ENCODE assay signal across 9 cellular contexts in the genomic region with DNA sequence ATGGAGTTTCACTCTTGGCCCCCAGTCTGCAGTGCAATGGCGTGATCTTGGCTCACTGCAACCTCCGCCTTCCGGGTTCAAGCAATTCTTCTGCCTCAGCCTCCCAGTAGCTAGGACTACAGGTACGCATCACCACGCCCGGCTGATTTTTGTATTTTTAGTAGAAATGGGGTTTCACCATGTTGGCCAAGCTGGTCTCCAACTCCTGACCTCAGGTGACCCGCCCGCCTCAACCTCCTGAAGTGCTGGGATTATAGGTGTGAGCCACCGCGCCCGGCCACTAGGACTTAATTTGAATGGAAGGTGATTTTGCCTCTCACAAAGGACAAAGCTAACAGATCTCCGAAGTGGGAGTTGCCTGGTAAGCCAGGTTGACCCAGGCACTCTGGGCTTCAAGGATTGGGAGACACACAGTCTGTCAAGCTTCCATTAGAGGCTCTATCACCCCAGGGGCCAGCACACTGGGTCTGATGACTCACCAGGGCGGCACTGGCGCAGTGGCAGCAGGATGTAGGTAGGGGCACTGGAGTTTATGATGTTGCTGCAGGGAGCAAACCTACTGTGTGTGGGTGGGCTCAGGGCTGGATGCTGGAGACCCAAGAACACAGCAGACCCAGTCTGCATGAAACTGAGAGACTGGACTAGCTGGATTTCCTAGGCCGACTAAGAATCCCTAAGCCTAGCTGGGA.
DNase-seq lines count a peak whose midpoint lies in the region; ATAC-seq and TF ChIP-seq lines count a peak whose summit lies in the region.
"Had no signal": no experiment of that assay in that cellular context is flagged by ENCODE, and none has a peak within 500 bp of the region (broad histone marks: within the 10 kb centered on the region; RNA-seq: fewer than 3 reads in every experiment).

No MANE protein-coding gene starts in this region.

- peak overlapping the region; percentile 71 for H3K27ac ChIP-seq in VCaP

- peak; percentile 75 for DNase-seq in 8988T
- peak; percentile 60 for DNase-seq in EL
- peak; percentile 28 for DNase-seq in kidney tubule cell (ENCODE audit: low spot score)
- no peak for DNase-seq in NCI-H128 (lab: John Stamatoyannopoulos, UW; ENCODE audit: unreplicated experiment)
- DNase-seq in NCI-H1092 (lab: John Stamatoyannopoulos, UW): no peak
- DNase-seq: naive B cell had no signal

- TF ChIP-seq CTCF in VCaP (conservative IDR thresholded peaks at IDR 0.05): no peak

- ATAC-seq in GM21576 (IDR thresholded peaks at IDR 0.05; ENCODE audit: unreplicated experiment) (no peak), GM21526 (IDR thresholded peaks at IDR 0.05; ENCODE audit: low FRiP score, unreplicated experiment) (no peak)

Comparison
In these comparisons a context has a peak if more than half of its experiments do, and no peak if none do; other contexts are left out.
1. DNase-seq: peak in 8988T (single experiment), EL (single experiment) and kidney tubule cell (single experiment); none in NCI-H128 (single experiment) and NCI-H1092 (single experiment).